ENCODE assay signal across 1 cellular context in the genomic region with DNA sequence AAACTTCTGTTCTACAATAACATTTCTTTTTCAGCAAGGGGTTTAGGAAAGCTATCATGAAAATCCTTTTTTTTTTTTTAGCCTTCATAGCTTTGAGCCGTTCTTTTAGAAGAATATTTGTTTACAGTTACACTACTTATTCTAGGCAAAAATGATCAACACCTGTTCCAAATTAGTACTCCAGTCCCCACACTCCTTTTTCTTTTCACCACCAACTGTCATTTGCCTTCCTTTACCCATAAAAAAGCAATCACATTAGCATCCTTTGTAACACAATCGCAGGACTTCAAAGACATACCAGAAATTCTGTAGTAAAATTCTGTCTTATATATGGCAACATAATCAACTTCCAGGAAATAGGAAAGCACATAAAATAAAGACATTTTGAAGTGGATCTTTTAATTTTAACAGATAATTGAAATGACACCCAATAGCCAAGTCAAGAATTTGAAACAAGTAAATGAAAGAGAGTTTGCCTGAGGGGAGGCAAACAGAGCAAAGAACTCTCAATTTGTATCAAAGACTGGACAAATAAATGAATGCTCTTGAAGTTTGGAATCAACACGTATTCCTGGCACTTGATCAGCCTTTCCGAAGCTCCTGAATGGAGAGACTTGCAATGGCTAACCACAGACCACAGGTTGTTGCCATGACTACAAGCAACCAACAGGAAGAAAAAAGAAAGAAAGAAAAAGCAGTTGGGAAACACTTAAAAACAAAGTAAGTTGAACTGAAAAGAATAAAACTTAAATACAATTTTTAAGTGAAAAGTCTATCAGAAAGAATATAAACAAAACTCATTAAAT.
TF ChIP-seq lines count a peak whose summit lies in the region.

No MANE protein-coding gene starts in this region.

TF ChIP-seq in HEK293, 187 proteins besides CTCF, POLR2A, EP300 and RAD21 (continued from another document):
- no peak for TF ChIP-seq ZNF148 (tag by site-specific recombination; IDR thresholded peaks at IDR 0.05; ENCODE audit: borderline replicate concordance)
